9 cellular contexts compared by ENCODE assay signal in genomic region chr14:61025239-61026223, GRCh38. TPM values are rescaled to one million over a fixed set of nuclear protein-coding genes. Genes with fewer than 3 reads are reported as not detected.
DNase-seq lines count a peak whose midpoint lies in the region; ATAC-seq and TF ChIP-seq lines count a peak whose summit lies in the region.
"Had no signal": no experiment of that assay in that cellular context is flagged by ENCODE, and none has a peak within 500 bp of the region (broad histone marks: within the 10 kb centered on the region; RNA-seq: fewer than 3 reads in every experiment).

No MANE protein-coding gene starts in this region.

- intact Hi-C loops in lower leg skin (cut with DNase I; ENCODE audit: low total_unique reads): no loop called here

- POLR2A ChIA-PET in WTC11 (lab: Charles Lee): no interaction called here

- no peaks in the 10 kb centered on the region for H3K36me3 Mint-ChIP-seq in WTC11

- no peak for TF ChIP-seq POLR2A in lower leg skin (IDR thresholded peaks at IDR 0.05)

- H2AFZ ChIP-seq in DND-41 (ENCODE audit: low read depth, low read length): no peak overlapping the region

- no peaks in the 10 kb centered on the region for H3K9me3 Mint-ChIP-seq in WTC11

- no peak overlapping the region for H3K4me2 ChIP-seq in DND-41 (ENCODE audit: insufficient read depth, low read length)

- H3K27ac Mint-ChIP-seq in WTC11: no peak overlapping the region
- H3K27ac Mint-ChIP-seq: activated naive CD8-positive, alpha-beta T cell had no signal

- H3K36me3 ChIP-seq in DND-41 (ENCODE audit: insufficient read depth, low read length): no peaks in the 10 kb centered on the region

- H3K4me1 Mint-ChIP-seq in WTC11: peaks cover 15% of the 10 kb centered on the region

- no peaks in the 10 kb centered on the region for H3K27me3 ChIP-seq in DND-41 (ENCODE audit: insufficient read depth, low read length, poor library complexity)

- H3K27ac ChIP-seq in DND-41 (ENCODE audit: low read length) (no peak overlapping the region), coronary artery (no peak overlapping the region)

- H3K4me1 ChIP-seq in DND-41 (ENCODE audit: insufficient read depth, low read length): no peaks in the 10 kb centered on the region

- CTCF ChIA-PET in WTC11 (lab: Charles Lee): interaction anchor here (0.6 to 1.6 kb wide), 10 partner anchors 18 to 400 kb away, joined by 3 to 6 read pairs (median 3); no protein-coding TSS in a partner anchor

- no peaks in the 10 kb centered on the region for H3K9me3 ChIP-seq in DND-41 (ENCODE audit: insufficient read depth, low read length, severe bottlenecking)

- no peak overlapping the region for H3K4me3 Mint-ChIP-seq in WTC11
- H3K4me3 Mint-ChIP-seq: activated naive CD8-positive, alpha-beta T cell had no signal

- peak; percentile 93 for TF ChIP-seq CTCF in DND-41 (IDR thresholded peaks at IDR 0.05; ENCODE audit: borderline replicate concordance, extremely low read depth, low read length, poor library complexity, severe bottlenecking)
- peak; percentile 51 for TF ChIP-seq CTCF in WTC11 (IDR thresholded peaks at IDR 0.05)
- peak; percentile 74 for TF ChIP-seq CTCF in coronary artery (IDR thresholded peaks at IDR 0.05)
- TF ChIP-seq CTCF in lower leg skin (IDR thresholded peaks at IDR 0.05): peak in 1 of 3 donors; percentile 26

- H4K20me1 ChIP-seq in DND-41 (ENCODE audit: insufficient read depth, low read length): no peaks in the 10 kb centered on the region

- no peak overlapping the region for H3K4me3 ChIP-seq in DND-41 (ENCODE audit: low read depth in 1 of 2, low read length in 2 of 2)
- H3K4me3 ChIP-seq in coronary artery: no peak overlapping the region
- no peak overlapping the region for H3K4me3 ChIP-seq in lower leg skin (ENCODE audit: low read depth, poor library complexity, severe bottlenecking)

- H3K79me2 ChIP-seq in DND-41 (ENCODE audit: insufficient read depth, low read length): no peaks in the 10 kb centered on the region

- H3K9ac ChIP-seq in DND-41 (ENCODE audit: low read depth, low read length): no peak overlapping the region

- no peaks in the 10 kb centered on the region for H3K27me3 Mint-ChIP-seq in WTC11 (ENCODE audit: low read depth)
- H3K27me3 Mint-ChIP-seq: activated naive CD8-positive, alpha-beta T cell had no signal

- ATAC-seq in DND-41 (ENCODE audit: insufficient read depth, low read depth) (peak; percentile 85), HG02798 (IDR thresholded peaks at IDR 0.05; ENCODE audit: poor library complexity, unreplicated experiment) (peak; percentile 66), WTC11 (peak; percentile 59; the same call in 1 of the 2 replicates), HG03196 (IDR thresholded peaks at IDR 0.05; ENCODE audit: unreplicated experiment) (no peak)

- peak; percentile 64 for DNase-seq in DND-41
- DNase-seq in NCI-H2227 (lab: John Stamatoyannopoulos, UW; ENCODE audit: unreplicated experiment): peak; percentile 70
- DNase-seq in WTC11 (ENCODE audit: low spot score): peak; percentile 47
- no peak for DNase-seq in coronary artery (ENCODE audit: low spot score)
- peak; percentile 48 to 86 for DNase-seq in lower leg skin (ENCODE audit: low spot score in 2 of 2)
- peak in 2 of 3 experiments; percentile 17 to 28 for DNase-seq in stimulated activated CD4-positive, alpha-beta T cell treated with anti-CD3 and anti-CD28 coated beads, TNF-alpha, amount 100 ng/mL, for 4 hours (ENCODE audit: low read depth in 3 of 3)

- 53 to 58% methylated on average over 7 of the region's 7 CpGs for WGBS in lower leg skin, 2 donors

TF ChIP-seq in WTC11, 78 proteins besides CTCF, POLR2A, EP300 and RAD21:
- TF ChIP-seq NR1H2 (CRISPR knock-in tag; IDR thresholded peaks at IDR 0.05) (no peak), ELF4 (CRISPR knock-in tag; IDR thresholded peaks at IDR 0.05; ENCODE audit: low read depth) (no peak), ZNF416 (CRISPR knock-in tag; IDR thresholded peaks at IDR 0.05) (no peak), CBFB (CRISPR knock-in tag; IDR thresholded peaks at IDR 0.05; ENCODE audit: low read depth) (no peak), ETV6 (CRISPR knock-in tag; IDR thresholded peaks at IDR 0.05) (no peak), ZNF671 (CRISPR knock-in tag; IDR thresholded peaks at IDR 0.05) (no peak), ZMAT4 (CRISPR knock-in tag; IDR thresholded peaks at IDR 0.05) (no peak), MLX (CRISPR knock-in tag; IDR thresholded peaks at IDR 0.05) (no peak), NR3C1 (CRISPR knock-in tag; conservative IDR thresholded peaks at IDR 0.05; ENCODE audit: low read depth) (no peak)
- TF ChIP-seq, protein P1, sequence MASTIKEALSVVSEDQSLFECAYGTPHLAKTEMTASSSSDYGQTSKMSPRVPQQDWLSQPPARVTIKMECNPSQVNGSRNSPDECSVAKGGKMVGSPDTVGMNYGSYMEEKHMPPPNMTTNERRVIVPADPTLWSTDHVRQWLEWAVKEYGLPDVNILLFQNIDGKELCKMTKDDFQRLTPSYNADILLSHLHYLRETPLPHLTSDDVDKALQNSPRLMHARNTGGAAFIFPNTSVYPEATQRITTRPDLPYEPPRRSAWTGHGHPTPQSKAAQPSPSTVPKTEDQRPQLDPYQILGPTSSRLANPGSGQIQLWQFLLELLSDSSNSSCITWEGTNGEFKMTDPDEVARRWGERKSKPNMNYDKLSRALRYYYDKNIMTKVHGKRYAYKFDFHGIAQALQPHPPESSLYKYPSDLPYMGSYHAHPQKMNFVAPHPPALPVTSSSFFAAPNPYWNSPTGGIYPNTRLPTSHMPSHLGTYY (CRISPR knock-in tag; IDR thresholded peaks at IDR 0.05): no peak

RNA-seq across cellular contexts. Expression of gene SLC38A6, which starts 44.5 kb away (rescaled TPM):
- total RNA-seq in WTC11 (2021) (8.7 to 11.7 TPM (median 8.8 TPM) in 3 replicates), lower leg skin (10 to 100 TPM in 2 of 4 donors, 1 to 10 TPM in 2; 2.7 to 18.1 (median 9.1) TPM)

RNA-seq across cellular contexts. Expression of gene TRMT5, which starts 44.7 kb away (rescaled TPM):
- total RNA-seq in WTC11 (2021): 17.6 to 25.2 TPM (median 18.5 TPM) in 3 replicates
- total RNA-seq in lower leg skin: 10 to 100 TPM in 1 of 4 donors, 1 to 10 TPM in 3; 5.9 to 13.9 (median 8.2) TPM
